1 cellular context compared by ENCODE assay signal in the genomic region with DNA sequence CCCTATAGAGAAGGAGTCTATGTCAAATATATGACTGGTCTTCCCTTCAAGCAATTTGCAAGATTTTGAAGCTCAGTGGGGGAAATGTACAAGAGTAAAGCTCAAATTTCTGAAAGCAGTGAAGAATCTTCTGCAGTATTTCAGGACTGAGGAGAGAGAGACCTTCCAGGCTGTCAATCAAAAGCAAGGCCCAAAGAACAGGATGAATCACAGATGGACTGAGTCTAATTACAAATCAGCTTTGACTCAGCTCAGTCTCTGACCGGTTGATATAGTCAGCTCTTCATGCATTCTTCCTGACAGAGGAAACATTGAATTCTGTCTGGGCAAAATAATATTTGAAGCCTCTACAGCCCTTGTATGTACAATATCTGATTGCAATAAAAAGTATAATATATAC.
TF ChIP-seq lines count a peak whose summit lies in the region.

No MANE protein-coding gene starts in this region.

TF ChIP-seq in GM12878, 131 proteins besides CTCF, POLR2A, EP300 and RAD21:
- TF ChIP-seq, protein P1, sequence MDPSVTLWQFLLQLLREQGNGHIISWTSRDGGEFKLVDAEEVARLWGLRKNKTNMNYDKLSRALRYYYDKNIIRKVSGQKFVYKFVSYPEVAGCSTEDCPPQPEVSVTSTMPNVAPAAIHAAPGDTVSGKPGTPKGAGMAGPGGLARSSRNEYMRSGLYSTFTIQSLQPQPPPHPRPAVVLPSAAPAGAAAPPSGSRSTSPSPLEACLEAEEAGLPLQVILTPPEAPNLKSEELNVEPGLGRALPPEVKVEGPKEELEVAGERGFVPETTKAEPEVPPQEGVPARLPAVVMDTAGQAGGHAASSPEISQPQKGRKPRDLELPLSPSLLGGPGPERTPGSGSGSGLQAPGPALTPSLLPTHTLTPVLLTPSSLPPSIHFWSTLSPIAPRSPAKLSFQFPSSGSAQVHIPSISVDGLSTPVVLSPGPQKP (IDR thresholded peaks at IDR 0.05; ENCODE audit: low read depth, low read length): no peak
- TF ChIP-seq NFYA (IDR thresholded peaks at IDR 0.05; ENCODE audit: borderline replicate concordance, low read depth, low read length): no peak
- TF ChIP-seq, protein P2, sequence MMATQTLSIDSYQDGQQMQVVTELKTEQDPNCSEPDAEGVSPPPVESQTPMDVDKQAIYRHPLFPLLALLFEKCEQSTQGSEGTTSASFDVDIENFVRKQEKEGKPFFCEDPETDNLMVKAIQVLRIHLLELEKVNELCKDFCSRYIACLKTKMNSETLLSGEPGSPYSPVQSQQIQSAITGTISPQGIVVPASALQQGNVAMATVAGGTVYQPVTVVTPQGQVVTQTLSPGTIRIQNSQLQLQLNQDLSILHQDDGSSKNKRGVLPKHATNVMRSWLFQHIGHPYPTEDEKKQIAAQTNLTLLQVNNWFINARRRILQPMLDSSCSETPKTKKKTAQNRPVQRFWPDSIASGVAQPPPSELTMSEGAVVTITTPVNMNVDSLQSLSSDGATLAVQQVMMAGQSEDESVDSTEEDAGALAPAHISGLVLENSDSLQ (IDR thresholded peaks at IDR 0.05): peak; percentile 63
- TF ChIP-seq NR2C1 (IDR thresholded peaks at IDR 0.05): no peak
- no peak for TF ChIP-seq HCFC1 (IDR thresholded peaks at IDR 0.05; ENCODE audit: low read length)
TF ChIP-seq in GM12878: peak in this region for 1.
